1 cellular context compared by ENCODE assay signal in genomic region chr22:29553391-29554224, GRCh38.
TF ChIP-seq lines count a peak whose summit lies in the region.

THOC5 (minus strand) TSS chr22:29553757; CDS start chr22:29549147, 4,610 bp downstream.

TF ChIP-seq in K562, 482 proteins besides CTCF, POLR2A, EP300 and RAD21 (continued from another document and continues in another):
- peak in 1 of 2 experiments; percentile 52 for TF ChIP-seq E2F6 (IDR thresholded peaks at IDR 0.05; ENCODE audit: borderline replicate concordance in 1 of 2, extremely low read depth in 1 of 2, insufficient read depth in 1 of 2, insufficient read length in 1 of 2, low read depth in 1 of 2, low read length in 1 of 2, poor library complexity in 1 of 2, severe bottlenecking in 1 of 2)
- TF ChIP-seq TBP (optimal IDR thresholded peaks at IDR 0.05; ENCODE audit: low read depth, low read length): peak; percentile 83
- TF ChIP-seq NFE2L1 (tag; IDR thresholded peaks at IDR 0.05; ENCODE audit: borderline replicate concordance, low read depth): no peak
- no peak for TF ChIP-seq AFF1 (IDR thresholded peaks at IDR 0.05; ENCODE audit: low read depth in 1 of 2, partially characterized antibody in 2 of 2)
- no peak for TF ChIP-seq ZNF507 (tag; conservative IDR thresholded peaks at IDR 0.05)
- no peak for TF ChIP-seq ZNF23 (CRISPR knock-in tag; IDR thresholded peaks at IDR 0.05)
- TF ChIP-seq PCBP1 (IDR thresholded peaks at IDR 0.05; ENCODE audit: low read depth, low read length, poor library complexity, severe bottlenecking): no peak
- no peak for TF ChIP-seq MAFK (IDR thresholded peaks at IDR 0.05; ENCODE audit: low read length)
- peak; percentile 99 for TF ChIP-seq ZBTB40 (IDR thresholded peaks at IDR 0.05)
- TF ChIP-seq ZBTB40 (CRISPR knock-in tag; IDR thresholded peaks at IDR 0.05): no peak
- TF ChIP-seq DMBX1 (CRISPR knock-in tag; IDR thresholded peaks at IDR 0.05; ENCODE audit: borderline replicate concordance): no peak
- no peak for TF ChIP-seq IFI16 (CRISPR knock-in tag; IDR thresholded peaks at IDR 0.05)
- TF ChIP-seq HLTF (IDR thresholded peaks at IDR 0.05): no peak
- no peak for TF ChIP-seq GTF2F1 (IDR thresholded peaks at IDR 0.05; ENCODE audit: low read depth, low read length)
- TF ChIP-seq CHD4 (IDR thresholded peaks at IDR 0.05; ENCODE audit: insufficient read depth, insufficient replicate concordance, low read depth, low read length, poor library complexity, severe bottlenecking): no peak
- TF ChIP-seq DEAF1 (CRISPR knock-in tag; IDR thresholded peaks at IDR 0.05): no peak
- no peak for TF ChIP-seq RBM34 (IDR thresholded peaks at IDR 0.05; ENCODE audit: borderline replicate concordance, insufficient read depth, low read length)
- peak; percentile 77 for TF ChIP-seq ETS1 (conservative IDR thresholded peaks at IDR 0.05; ENCODE audit: control insufficient read depth, low read depth, low read length)
- TF ChIP-seq SMARCC2 (IDR thresholded peaks at IDR 0.05; ENCODE audit: low read depth): no peak
- TF ChIP-seq SAFB (IDR thresholded peaks at IDR 0.05; ENCODE audit: borderline replicate concordance, low read depth, low read length): no peak
- TF ChIP-seq CHD7 (IDR thresholded peaks at IDR 0.05; ENCODE audit: low read depth, low read length): no peak
